In genomic region chr9:116496167-116496566, GRCh38 we compare ENCODE assay signal across 31 cellular contexts.
"Had no signal": no experiment of that assay in that cellular context is flagged by ENCODE, and none has a peak within 500 bp of the region (broad histone marks: within the 10 kb centered on the region; RNA-seq: fewer than 3 reads in every experiment).

No MANE protein-coding gene starts in this region.

- H3K27ac ChIP-seq: neural progenitor cell, ovary, parathyroid adenoma, psoas muscle, spleen, suprapubic skin, testis, tibial artery, transverse colon, upper lobe of right lung, uterus had no signal

- DNase-seq: naive thymus-derived CD4-positive, alpha-beta T cell; natural killer cell; occipital lobe; ovary; posterior cingulate gyrus; psoas muscle; right cardiac atrium; spleen; stimulated activated CD4-positive, alpha-beta T cell treated with anti-CD3 and anti-CD28 coated beads, Interleukin-12 subunit alpha, Interleukin-12 subunit beta, amount 100 ng/mL, for 4 hours; stimulated activated CD4-positive, alpha-beta T cell treated with anti-CD3 and anti-CD28 coated beads, Interleukin-1b, Interleukin-23, amount 100 ng/mL, for 48 hours; stimulated activated CD4-positive, alpha-beta T cell treated with anti-CD3 and anti-CD28 coated beads, Interleukin-4, amount 100 ng/mL, for 1 hour; stimulated activated CD4-positive, alpha-beta T cell treated with anti-CD3 and anti-CD28 coated beads, Interleukin-4, amount 100 ng/mL, for 4 hours; stimulated activated CD8-positive, alpha-beta memory T cell treated with anti-CD3 and anti-CD28 coated beads, Interleukin-4, amount 100 ng/mL, for 48 hours; stimulated activated naive CD4-positive, alpha-beta T cell; stimulated activated naive CD8-positive, alpha-beta T cell treated with anti-CD3 and anti-CD28 coated beads, Interleukin-15, amount 100 ng/mL, for 72 hours; stimulated activated naive CD8-positive, alpha-beta T cell treated with anti-CD3 and anti-CD28 coated beads, Interleukin-15, Interleukin-2, amounts not matched to agents 100 U/mL and 50 U/mL, for 24 hours; substantia nigra; testis; tibial artery; transverse colon; upper lobe of right lung; uterus had no signal

- H3K4me3 ChIP-seq: neural progenitor cell, ovary, psoas muscle, skin epidermis, smooth muscle cell, spleen, suprapubic skin, testis, tibial artery, transverse colon, upper lobe of right lung, uterus had no signal

- H3K36me3 Mint-ChIP-seq: natural killer cell; neural progenitor cell; stimulated activated memory B cell treated with anti-CD40 and anti-IgM and Interleukin-4, amounts not matched to agents 10 μg/mL and 1 μg/mL and 100 μg/mL, for 72 hours; type B pancreatic cell had no signal

- H3K27me3 Mint-ChIP-seq: naive thymus-derived CD4-positive, alpha-beta T cell; progenitor cell of endocrine pancreas; stimulated activated naive CD8-positive, alpha-beta T cell treated with anti-CD3 and anti-CD28 coated beads, Interleukin-15, amount 100 ng/mL, for 72 hours; type B pancreatic cell had no signal

- H3K27me3 ChIP-seq: neural progenitor cell, ovary, spleen, suprapubic skin, testis, tibial artery, transverse colon, upper lobe of right lung, uterus had no signal

- H3K79me2 ChIP-seq: parathyroid adenoma had no signal

- H3K27ac Mint-ChIP-seq: naive thymus-derived CD4-positive, alpha-beta T cell; natural killer cell; neural progenitor cell; progenitor cell of endocrine pancreas; stimulated activated memory B cell treated with anti-CD40 and anti-IgM and Interleukin-4, amounts not matched to agents 10 μg/mL and 1 μg/mL and 100 μg/mL, for 72 hours; stimulated activated naive CD8-positive, alpha-beta T cell treated with anti-CD3 and anti-CD28 coated beads, Interleukin-15, amount 100 ng/mL, for 72 hours; type B pancreatic cell had no signal

- H3K9me3 Mint-ChIP-seq: naive thymus-derived CD4-positive, alpha-beta T cell; neural progenitor cell; stimulated activated memory B cell treated with anti-CD40 and anti-IgM and Interleukin-4, amounts not matched to agents 10 μg/mL and 1 μg/mL and 100 μg/mL, for 72 hours; stimulated activated naive CD8-positive, alpha-beta T cell treated with anti-CD3 and anti-CD28 coated beads, Interleukin-15, amount 100 ng/mL, for 72 hours; type B pancreatic cell had no signal

- H3K4me1 Mint-ChIP-seq: natural killer cell; stimulated activated memory B cell treated with anti-CD40 and anti-IgM and Interleukin-4, amounts not matched to agents 10 μg/mL and 1 μg/mL and 100 μg/mL, for 72 hours; stimulated activated naive CD8-positive, alpha-beta T cell treated with anti-CD3 and anti-CD28 coated beads, Interleukin-15, amount 100 ng/mL, for 72 hours had no signal

- H3K4me3 Mint-ChIP-seq: naive thymus-derived CD4-positive, alpha-beta T cell; natural killer cell; neural progenitor cell; stimulated activated memory B cell treated with anti-CD40 and anti-IgM and Interleukin-4, amounts not matched to agents 10 μg/mL and 1 μg/mL and 100 μg/mL, for 72 hours; stimulated activated naive CD8-positive, alpha-beta T cell treated with anti-CD3 and anti-CD28 coated beads, Interleukin-15, amount 100 ng/mL, for 72 hours; type B pancreatic cell had no signal

- ATAC-seq: naive thymus-derived CD4-positive, alpha-beta T cell; natural killer cell; psoas muscle; sciatic nerve; stimulated activated memory B cell treated with anti-CD40 and anti-IgM and Interleukin-4, amounts not matched to agents 10 μg/mL and 1 μg/mL and 100 μg/mL, for 72 hours; stimulated activated naive CD8-positive, alpha-beta T cell treated with anti-CD3 and anti-CD28 coated beads, Interleukin-15, amount 100 ng/mL, for 72 hours; stimulated activated naive CD8-positive, alpha-beta T cell treated with anti-CD3 and anti-CD28 coated beads, Interleukin-15, Interleukin-2, amounts not matched to agents 100 U/mL and 50 U/mL, for 24 hours; upper lobe of right lung had no signal

- H3K9me3 ChIP-seq: ovary, psoas muscle, spleen, suprapubic skin, testis, tibial artery, transverse colon, upper lobe of right lung, uterus had no signal

- H3K36me3 ChIP-seq: neural progenitor cell, ovary, spleen, suprapubic skin, tibial artery, transverse colon, upper lobe of right lung, uterus had no signal

- H3K9ac ChIP-seq: neural progenitor cell, parathyroid adenoma had no signal

- H3K4me1 ChIP-seq: parathyroid adenoma, psoas muscle, spleen, testis, tibial artery, upper lobe of right lung, uterus had no signal

- H2AFZ ChIP-seq: neural progenitor cell, parathyroid adenoma had no signal

- H3K4me2 ChIP-seq: neural progenitor cell, smooth muscle cell had no signal
